8 cellular contexts compared by ENCODE assay signal in the genomic region with DNA sequence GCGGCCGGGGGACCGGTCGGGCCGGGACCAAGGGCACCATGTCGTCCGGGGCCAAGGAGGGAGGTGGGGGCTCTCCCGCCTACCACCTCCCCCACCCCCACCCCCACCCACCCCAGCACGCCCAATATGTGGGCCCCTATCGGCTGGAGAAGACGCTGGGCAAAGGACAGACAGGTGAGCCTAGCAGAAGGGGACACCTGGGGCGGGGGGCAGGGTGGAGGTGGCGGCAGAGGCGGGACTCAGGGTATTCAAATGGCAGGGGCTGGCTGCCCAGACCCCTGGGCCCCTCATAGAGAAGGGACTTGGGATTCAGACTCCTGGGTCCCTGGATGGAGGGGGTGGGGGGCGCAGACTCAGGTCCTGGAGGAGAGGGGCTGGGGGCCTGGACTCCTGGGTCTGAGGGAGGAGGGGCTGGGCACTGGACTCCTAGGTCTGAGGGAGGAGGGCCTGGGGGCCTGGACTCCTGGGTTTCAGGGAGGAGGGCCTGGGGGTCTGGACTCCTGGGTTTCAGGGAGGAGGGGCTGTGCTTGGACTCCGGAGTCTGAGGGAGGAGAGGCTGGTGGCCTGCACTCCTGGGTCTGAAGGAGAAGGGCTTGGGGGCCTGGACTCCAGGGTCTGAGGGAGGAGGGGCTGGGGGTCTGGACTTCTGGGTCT. TPM values are rescaled to one million over a fixed set of nuclear protein-coding genes. Genes with fewer than 3 reads are reported as not detected.
DNase-seq lines count a peak whose midpoint lies in the region; FAIRE-seq and TF ChIP-seq lines count a peak whose summit lies in the region.

No MANE protein-coding gene starts in this region.

- H3K9me3 Mint-ChIP-seq in mesothelial cell of epicardium: no peaks in the 10 kb centered on the region

- H3K4me3 ChIP-seq in left ventricle myocardium inferior: peak overlapping the region; percentile 65
- peak overlapping the region; percentile 35 to 39 for H3K4me3 ChIP-seq in cardiac fibroblast (replicated peaks in 1 of 2; ENCODE audit: low read depth in 2 of 2, low read length in 2 of 2)

- DNase-seq in left ventricle myocardium inferior (no peak), cardiac septum (ENCODE audit: low spot score) (no peak), cardiac fibroblast (ENCODE audit: low read depth in 2 of 2) (no peak), mesothelial cell of epicardium (ENCODE audit: low spot score in 2 of 2, unreplicated experiment in 2 of 2) (no peak), GM19239 (ENCODE audit: insufficient read length, low spot score) (no peak), occipital lobe (lab: John Stamatoyannopoulos, UW) (no peak), NCI-H128 (lab: John Stamatoyannopoulos, UW; ENCODE audit: unreplicated experiment) (no peak), NOMO-1 treated with DMSO at 0.1 percent for 48 hours (lab: John Stamatoyannopoulos, UW; ENCODE audit: unreplicated experiment) (no peak)

- H3K36me3 Mint-ChIP-seq in mesothelial cell of epicardium: no peaks in the 10 kb centered on the region

- H3K4me3 Mint-ChIP-seq in mesothelial cell of epicardium: peak overlapping the region; percentile 67

- peaks cover 29% of the 10 kb centered on the region for H3K4me1 ChIP-seq in left ventricle myocardium inferior

- FAIRE-seq in GM19239 (lab: Jason Lieb, UNC): no peak

- H3K36me3 ChIP-seq in left ventricle myocardium inferior: no peaks in the 10 kb centered on the region

- H3K9me3 ChIP-seq in left ventricle myocardium inferior (replicated peaks): no peaks in the 10 kb centered on the region

- intact Hi-C loops in left ventricle myocardium inferior (cut with micrococcal nuclease): no loop called here
- intact Hi-C loops in cardiac septum (cut with DNase I): no loop called here

- H3K27ac Mint-ChIP-seq in mesothelial cell of epicardium: peak overlapping the region; percentile 81

- H3K27me3 Mint-ChIP-seq in mesothelial cell of epicardium (ENCODE audit: low read depth): no peaks in the 10 kb centered on the region

- peaks cover 9% of the 10 kb centered on the region for H3K27me3 ChIP-seq in left ventricle myocardium inferior (ENCODE audit: low read depth)

- peaks cover 20% of the 10 kb centered on the region for H3K4me1 Mint-ChIP-seq in mesothelial cell of epicardium

- H3K27ac ChIP-seq in left ventricle myocardium inferior (replicated peaks): peak overlapping the region; percentile 83

- TF ChIP-seq CTCF in left ventricle myocardium inferior (IDR thresholded peaks at IDR 0.05; ENCODE audit: borderline replicate concordance) (no peak), cardiac fibroblast (IDR thresholded peaks at IDR 0.05; ENCODE audit: low read depth, low read length) (no peak), mesothelial cell of epicardium (IDR thresholded peaks at IDR 0.05; ENCODE audit: unreplicated experiment) (no peak)

RNA-seq across cellular contexts. Expression of gene BRSK1, which starts 0.7 kb away (rescaled TPM):
- total RNA-seq in left ventricle myocardium inferior: 3.0 TPM
- total RNA-seq in cardiac septum: 8.8 TPM
- total RNA-seq in mesothelial cell of epicardium: 38.5 to 46.0 TPM (median 43.4 TPM) in 3 replicates
- 67.1 TPM for total RNA-seq in occipital lobe

RNA-seq across cellular contexts. Expression of gene HSPBP1, which starts 4.6 kb away (rescaled TPM):
- total RNA-seq in left ventricle myocardium inferior (29.0 TPM), cardiac septum (24.6 TPM), mesothelial cell of epicardium (28.9 to 30.4 TPM (median 29.1 TPM) in 3 replicates), occipital lobe (23.4 TPM)

RNA-seq across cellular contexts. Expression of gene PPP6R1, which starts 25.7 kb away (rescaled TPM):
- 39.8 TPM for total RNA-seq in left ventricle myocardium inferior
- 43.0 TPM for total RNA-seq in cardiac septum
- 70.1 to 73.0 TPM (median 71.5 TPM) in 3 replicates for total RNA-seq in mesothelial cell of epicardium
- total RNA-seq in occipital lobe: 11.4 TPM

RNA-seq across cellular contexts. Expression of gene TMEM150B, which starts 40.6 kb away (rescaled TPM):
- total RNA-seq in left ventricle myocardium inferior: 2.0 TPM
- 0.62 TPM for total RNA-seq in cardiac septum
- not detected in 3 replicates for total RNA-seq in mesothelial cell of epicardium
- 0.47 TPM for total RNA-seq in occipital lobe

RNA-seq across cellular contexts. Expression of gene KMT5C, which starts 55.1 kb away (rescaled TPM):
- 5.1 TPM for total RNA-seq in left ventricle myocardium inferior
- 6.1 TPM for total RNA-seq in cardiac septum
- 51.3 to 54.0 TPM (median 51.9 TPM) in 3 replicates for total RNA-seq in mesothelial cell of epicardium
- total RNA-seq in occipital lobe: 6.9 TPM
